25 cellular contexts compared by ENCODE assay signal in the genomic region with DNA sequence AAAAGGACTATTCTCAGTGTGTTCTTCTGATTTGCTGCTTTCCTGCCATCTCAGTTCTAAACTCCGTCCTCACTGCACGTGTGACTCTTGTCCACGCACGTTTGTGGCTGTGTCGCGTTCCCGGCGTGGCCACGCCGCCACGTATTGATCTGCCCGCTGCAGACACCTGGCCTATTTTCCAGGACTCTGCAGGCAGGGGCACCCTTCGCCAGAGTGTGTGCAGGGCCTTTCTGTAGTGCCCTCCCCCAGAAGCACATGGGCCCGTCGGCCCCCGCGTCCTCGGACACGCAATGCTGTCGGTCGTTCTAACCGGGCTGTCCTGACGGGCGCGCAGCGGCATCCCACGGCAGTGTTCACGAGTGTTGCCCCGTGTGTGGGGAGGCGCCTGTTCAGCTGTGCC.
DNase-seq lines count a peak whose midpoint lies in the region; ATAC-seq, FAIRE-seq and TF ChIP-seq lines count a peak whose summit lies in the region.
"Had no signal": no experiment of that assay in that cellular context is flagged by ENCODE, and none has a peak within 500 bp of the region (broad histone marks: within the 10 kb centered on the region; RNA-seq: fewer than 3 reads in every experiment).

No MANE protein-coding gene starts in this region.

- no peaks in the 10 kb centered on the region for H3K4me1 Mint-ChIP-seq in nephron progenitor cell
- H3K4me1 Mint-ChIP-seq: activated T-helper 17 cell treated with anti-CD3 and anti-CD28 coated beads, Interleukin-2, amount 50 U/mL, for 72 hours; B cell had no signal

- H3K9me3 Mint-ChIP-seq in nephron progenitor cell, result no peaks in the 10 kb centered on the region
- H3K9me3 Mint-ChIP-seq: activated T-helper 17 cell treated with anti-CD3 and anti-CD28 coated beads, Interleukin-2, amount 50 U/mL, for 72 hours; CD8-positive, alpha-beta T cell had no signal

- H3K36me3 Mint-ChIP-seq in nephron progenitor cell (ENCODE audit: low read depth), result no peaks in the 10 kb centered on the region
- H3K36me3 Mint-ChIP-seq: CD8-positive, alpha-beta T cell had no signal

- peak; percentile 45 for DNase-seq in Right ventricle myocardium inferior (ENCODE audit: missing footprints)
- no peak for DNase-seq in left ventricle myocardium superior
- peak; percentile 17 for DNase-seq in left cardiac atrium
- DNase-seq in nephron progenitor cell, result peak; percentile 1
- no peak for DNase-seq in urothelium cell line (ENCODE audit: low spot score)
- no peak for DNase-seq in stimulated activated CD4-positive, alpha-beta T cell treated with anti-CD3 and anti-CD28 coated beads, Interleukin-15, amount 100 ng/mL, for 24 hours
- no peak for DNase-seq in H4 (ENCODE audit: low spot score)
- DNase-seq: activated CD4-positive, alpha-beta T cell treated with anti-CD3 and anti-CD28 coated beads, Interleukin-2, amount 50 U/mL, for 48 hours; activated CD4-positive, CD25-positive, alpha-beta regulatory T cell; CD8-positive, alpha-beta T cell; DMS 273 treated with DMSO at 0.1 percent for 48 hours; kidney glomerular epithelial cell; NCI-H1417; NCI-H2081 treated with DMSO at 0.1 percent for 48 hours; NCI-H226; NCI-H748 treated with DMSO at 0.1 percent for 48 hours; small intestine; stimulated activated CD4-positive, alpha-beta T cell treated with anti-CD3 and anti-CD28 coated beads, Interleukin-2, amount 100 ng/mL, for 24 hours; stomach had no signal

- TF ChIP-seq CTCF in nephron progenitor cell (IDR thresholded peaks at IDR 0.05), result no peak

- ATAC-seq in Right ventricle myocardium inferior (no peak), left ventricle myocardium superior (no peak), left cardiac atrium (no peak), GM21381 (IDR thresholded peaks at IDR 0.05; ENCODE audit: unreplicated experiment) (no peak)
- ATAC-seq: activated T-helper 17 cell treated with anti-CD3 and anti-CD28 coated beads, Interleukin-2, amount 50 U/mL, for 72 hours; CD8-positive, alpha-beta T cell; HCT116; K562 had no signal

- H3K27me3 Mint-ChIP-seq in nephron progenitor cell (ENCODE audit: low read depth, poor library complexity), result peaks cover 32% of the 10 kb centered on the region

- intact Hi-C loops in Right ventricle myocardium inferior (cut with DNase I), result no loop called here
- intact Hi-C loops in left ventricle myocardium superior (cut with micrococcal nuclease), result no loop called here
- intact Hi-C loops in left cardiac atrium (cut with DNase I), result no loop called here

- FAIRE-seq in urothelium cell line (lab: Jason Lieb, UNC), result peak; percentile 23
- FAIRE-seq: K562, RCC 7860, small intestine had no signal

- H3K27ac Mint-ChIP-seq in nephron progenitor cell, result no peak overlapping the region
- H3K27ac Mint-ChIP-seq: activated T-helper 17 cell treated with anti-CD3 and anti-CD28 coated beads, Interleukin-2, amount 50 U/mL, for 72 hours; B cell; CD8-positive, alpha-beta T cell had no signal

- H3K4me3 Mint-ChIP-seq in nephron progenitor cell, result no peak overlapping the region
- H3K4me3 Mint-ChIP-seq: activated T-helper 17 cell treated with anti-CD3 and anti-CD28 coated beads, Interleukin-2, amount 50 U/mL, for 72 hours; B cell; CD8-positive, alpha-beta T cell had no signal

Comparison
In these comparisons a context has a peak if more than half of its experiments do, and no peak if none do; other contexts are left out.
1. DNase-seq: peak in Right ventricle myocardium inferior (single experiment), left cardiac atrium (single experiment) and nephron progenitor cell (single experiment); none in left ventricle myocardium superior (single experiment), urothelium cell line (single experiment), stimulated activated CD4-positive, alpha-beta T cell treated with anti-CD3 and anti-CD28 coated beads, Interleukin-15, amount 100 ng/mL, for 24 hours (single experiment) and H4 (single experiment).